In the genomic region with DNA sequence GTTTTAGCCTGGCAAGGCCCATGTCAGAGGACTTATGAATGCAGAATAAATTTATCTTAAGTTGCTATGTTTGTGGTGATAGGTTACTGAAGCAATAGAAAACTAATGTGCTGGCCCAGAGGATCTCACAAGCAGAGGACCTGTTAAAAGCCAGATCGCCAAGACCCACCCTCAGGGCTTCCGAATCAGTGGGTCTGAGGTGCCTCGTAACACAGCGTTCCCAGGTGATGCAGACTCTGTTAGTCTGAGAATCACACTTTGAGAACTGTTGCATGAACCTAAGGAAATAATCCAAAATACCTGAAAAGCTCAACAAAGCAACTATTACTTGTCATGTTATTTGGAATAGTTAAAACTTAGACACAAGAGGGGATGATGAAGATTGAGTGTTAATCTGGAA, we compare ENCODE assay signal across 26 cellular contexts.
"Had no signal": no experiment of that assay in that cellular context is flagged by ENCODE, and none has a peak within 500 bp of the region (broad histone marks: within the 10 kb centered on the region; RNA-seq: fewer than 3 reads in every experiment).

No MANE protein-coding gene starts in this region.

- H3K9me3 ChIP-seq: left ventricle myocardium inferior, mucosa of descending colon, pancreas, prostate gland, tibial nerve, uterus had no signal

- H3K4me1 ChIP-seq: left ventricle myocardium inferior, pancreas, prostate gland, uterus had no signal

- H3K27me3 ChIP-seq: pancreas, tibial nerve, uterus had no signal

- H3K27ac Mint-ChIP-seq: immature natural killer cell; memory B cell; naive thymus-derived CD4-positive, alpha-beta T cell; natural killer cell treated with Interleukin-12 subunit alpha and Interleukin-12 subunit beta and Interleukin-15 and Interleukin-18, amount 100 ng/mL, for 72 hours; stimulated activated memory B cell treated with anti-CD40 and anti-IgM and Interleukin-4, amounts not matched to agents 10 μg/mL and 1 μg/mL and 100 μg/mL, for 72 hours; stimulated activated naive CD8-positive, alpha-beta T cell treated with anti-CD3 and anti-CD28 coated beads, Interleukin-15, amount 100 ng/mL, for 72 hours; type B pancreatic cell had no signal

- ATAC-seq: mucosa of descending colon; naive thymus-derived CD4-positive, alpha-beta T cell; natural killer cell treated with Interleukin-12 subunit alpha and Interleukin-12 subunit beta and Interleukin-15 and Interleukin-18, amount 100 ng/mL, for 72 hours; pancreas; right cardiac atrium; sciatic nerve; stimulated activated memory B cell treated with anti-CD40 and anti-IgM and Interleukin-4, amounts not matched to agents 10 μg/mL and 1 μg/mL and 100 μg/mL, for 72 hours; stimulated activated naive CD8-positive, alpha-beta T cell treated with anti-CD3 and anti-CD28 coated beads, Interleukin-15, amount 100 ng/mL, for 72 hours had no signal

- H3K9me3 Mint-ChIP-seq: immature natural killer cell; memory B cell; naive thymus-derived CD4-positive, alpha-beta T cell; natural killer cell treated with Interleukin-12 subunit alpha and Interleukin-12 subunit beta and Interleukin-15 and Interleukin-18, amount 100 ng/mL, for 72 hours; stimulated activated memory B cell treated with anti-CD40 and anti-IgM and Interleukin-4, amounts not matched to agents 10 μg/mL and 1 μg/mL and 100 μg/mL, for 72 hours; stimulated activated naive CD8-positive, alpha-beta T cell treated with anti-CD3 and anti-CD28 coated beads, Interleukin-15, amount 100 ng/mL, for 72 hours; type B pancreatic cell had no signal

- FAIRE-seq: islet of Langerhans, pancreas had no signal

- H3K4me1 Mint-ChIP-seq: stimulated activated memory B cell treated with anti-CD40 and anti-IgM and Interleukin-4, amounts not matched to agents 10 μg/mL and 1 μg/mL and 100 μg/mL, for 72 hours; stimulated activated naive CD8-positive, alpha-beta T cell treated with anti-CD3 and anti-CD28 coated beads, Interleukin-15, amount 100 ng/mL, for 72 hours had no signal

- DNase-seq: hypothalamus; immature natural killer cell; left ventricle myocardium inferior; midbrain; mucosa of descending colon; naive thymus-derived CD4-positive, alpha-beta T cell; retina; stimulated activated CD4-positive, alpha-beta T cell treated with anti-CD3 and anti-CD28 coated beads, Interleukin-1b, Interleukin-23, amount 100 ng/mL, for 48 hours; stimulated activated CD4-positive, alpha-beta T cell treated with anti-CD3 and anti-CD28 coated beads, Interleukin-2, amount 100 ng/mL, for 48 hours; stimulated activated CD4-positive, alpha-beta T cell treated with anti-CD3 and anti-CD28 coated beads, Interleukin-4, amount 100 ng/mL, for 4 hours; stimulated activated CD8-positive, alpha-beta memory T cell treated with anti-CD3 and anti-CD28 coated beads, Interleukin-4, amount 100 ng/mL, for 48 hours; stimulated activated naive CD4-positive, alpha-beta T cell treated with Interleukin-2 at 50 U/mL for 16 hours; stimulated activated naive CD8-positive, alpha-beta T cell treated with anti-CD3 and anti-CD28 coated beads, Interleukin-15, amount 100 ng/mL, for 72 hours; substantia nigra; uterus had no signal

- H3K27ac ChIP-seq: left ventricle myocardium inferior, pancreas, prostate gland, skin epidermis, tibial nerve, uterus had no signal

- H3K27me3 Mint-ChIP-seq: natural killer cell treated with Interleukin-12 subunit alpha and Interleukin-12 subunit beta and Interleukin-15 and Interleukin-18, amount 100 ng/mL, for 72 hours; stimulated activated memory B cell treated with anti-CD40 and anti-IgM and Interleukin-4, amounts not matched to agents 10 μg/mL and 1 μg/mL and 100 μg/mL, for 72 hours; stimulated activated naive CD8-positive, alpha-beta T cell treated with anti-CD3 and anti-CD28 coated beads, Interleukin-15, amount 100 ng/mL, for 72 hours had no signal

- H3K4me3 Mint-ChIP-seq: immature natural killer cell; memory B cell; naive thymus-derived CD4-positive, alpha-beta T cell; natural killer cell treated with Interleukin-12 subunit alpha and Interleukin-12 subunit beta and Interleukin-15 and Interleukin-18, amount 100 ng/mL, for 72 hours; stimulated activated memory B cell treated with anti-CD40 and anti-IgM and Interleukin-4, amounts not matched to agents 10 μg/mL and 1 μg/mL and 100 μg/mL, for 72 hours; stimulated activated naive CD8-positive, alpha-beta T cell treated with anti-CD3 and anti-CD28 coated beads, Interleukin-15, amount 100 ng/mL, for 72 hours; type B pancreatic cell had no signal

- H3K36me3 ChIP-seq: uterus had no signal

- H3K4me3 ChIP-seq: left ventricle myocardium inferior, mucosa of descending colon, pancreas, prostate gland, skin epidermis, tibial nerve, uterus had no signal

- H3K36me3 Mint-ChIP-seq: natural killer cell treated with Interleukin-12 subunit alpha and Interleukin-12 subunit beta and Interleukin-15 and Interleukin-18, amount 100 ng/mL, for 72 hours had no signal
